In the genomic region with DNA sequence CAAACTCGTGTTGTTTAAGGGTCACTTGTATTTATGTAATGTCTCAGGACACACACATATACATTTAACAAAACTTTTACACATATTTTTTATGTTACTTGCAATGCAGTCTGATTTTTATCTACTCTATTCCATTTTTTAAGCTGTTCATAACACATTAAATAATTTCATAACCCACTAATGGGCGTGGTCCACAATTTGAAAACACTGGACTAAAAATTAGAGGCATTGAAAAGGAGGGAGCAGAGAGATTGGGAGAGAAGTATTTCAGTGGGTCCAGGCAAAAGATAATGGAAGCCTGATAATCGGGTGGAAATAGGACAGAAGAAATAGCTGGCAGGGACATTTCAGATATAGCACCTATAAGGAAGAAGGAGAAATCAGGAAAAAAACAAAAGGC, we compare ENCODE assay signal across 3 cellular contexts.
TF ChIP-seq lines count a peak whose summit lies in the region.

No MANE protein-coding gene starts in this region.

TF ChIP-seq in SK-N-SH, 30 proteins besides CTCF, POLR2A, EP300 and RAD21 (continued from another document):
- TF ChIP-seq TAF1 (IDR thresholded peaks at IDR 0.05; ENCODE audit: borderline replicate concordance, low read depth, low read length) (no peak), CHD2 (IDR thresholded peaks at IDR 0.05; ENCODE audit: low read length, partially characterized antibody) (no peak), SMC3 (IDR thresholded peaks at IDR 0.05; ENCODE audit: low read depth, low read length) (no peak), RXRA (IDR thresholded peaks at IDR 0.05; ENCODE audit: borderline replicate concordance, low read depth) (no peak), FOXJ3 (CRISPR knock-in tag; IDR thresholded peaks at IDR 0.05) (no peak), EZH2phosphoT487 (IDR thresholded peaks at IDR 0.05; ENCODE audit: borderline replicate concordance, low read depth) (no peak), GATA2 (CRISPR knock-in tag; IDR thresholded peaks at IDR 0.05) (no peak), USF2 (IDR thresholded peaks at IDR 0.05; ENCODE audit: borderline replicate concordance, low read depth, low read length) (no peak), TEAD4 (IDR thresholded peaks at IDR 0.05; ENCODE audit: borderline replicate concordance, insufficient read depth) (no peak), GABPA (IDR thresholded peaks at IDR 0.05; ENCODE audit: low read depth) (no peak), ELF1 (IDR thresholded peaks at IDR 0.05) (no peak)
- TF ChIP-seq, protein P1, sequence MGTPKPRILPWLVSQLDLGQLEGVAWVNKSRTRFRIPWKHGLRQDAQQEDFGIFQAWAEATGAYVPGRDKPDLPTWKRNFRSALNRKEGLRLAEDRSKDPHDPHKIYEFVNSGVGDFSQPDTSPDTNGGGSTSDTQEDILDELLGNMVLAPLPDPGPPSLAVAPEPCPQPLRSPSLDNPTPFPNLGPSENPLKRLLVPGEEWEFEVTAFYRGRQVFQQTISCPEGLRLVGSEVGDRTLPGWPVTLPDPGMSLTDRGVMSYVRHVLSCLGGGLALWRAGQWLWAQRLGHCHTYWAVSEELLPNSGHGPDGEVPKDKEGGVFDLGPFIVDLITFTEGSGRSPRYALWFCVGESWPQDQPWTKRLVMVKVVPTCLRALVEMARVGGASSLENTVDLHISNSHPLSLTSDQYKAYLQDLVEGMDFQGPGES (IDR thresholded peaks at IDR 0.05; ENCODE audit: low read depth, low read length) = no peak
- TF ChIP-seq, protein P2, sequence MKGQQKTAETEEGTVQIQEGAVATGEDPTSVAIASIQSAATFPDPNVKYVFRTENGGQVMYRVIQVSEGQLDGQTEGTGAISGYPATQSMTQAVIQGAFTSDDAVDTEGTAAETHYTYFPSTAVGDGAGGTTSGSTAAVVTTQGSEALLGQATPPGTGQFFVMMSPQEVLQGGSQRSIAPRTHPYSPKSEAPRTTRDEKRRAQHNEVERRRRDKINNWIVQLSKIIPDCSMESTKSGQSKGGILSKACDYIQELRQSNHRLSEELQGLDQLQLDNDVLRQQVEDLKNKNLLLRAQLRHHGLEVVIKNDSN (IDR thresholded peaks at IDR 0.05; ENCODE audit: borderline replicate concordance, low read depth) = no peak

TF ChIP-seq in SK-N-SH treated with all-trans-retinoic acid at 6 μM for 48 hours, 23 proteins besides CTCF, POLR2A, EP300 and RAD21:
- TF ChIP-seq ZFP3 (CRISPR knock-in tag; IDR thresholded peaks at IDR 0.05) = no peak
- TF ChIP-seq ZNF70 (CRISPR knock-in tag; IDR thresholded peaks at IDR 0.05) = no peak
- no peak for TF ChIP-seq ZNF8 (CRISPR knock-in tag; IDR thresholded peaks at IDR 0.05)
- no peak for TF ChIP-seq GLIS3 (CRISPR knock-in tag; IDR thresholded peaks at IDR 0.05)
- TF ChIP-seq PATZ1 (CRISPR knock-in tag; IDR thresholded peaks at IDR 0.05; ENCODE audit: borderline replicate concordance) = no peak
- TF ChIP-seq, protein P3, sequence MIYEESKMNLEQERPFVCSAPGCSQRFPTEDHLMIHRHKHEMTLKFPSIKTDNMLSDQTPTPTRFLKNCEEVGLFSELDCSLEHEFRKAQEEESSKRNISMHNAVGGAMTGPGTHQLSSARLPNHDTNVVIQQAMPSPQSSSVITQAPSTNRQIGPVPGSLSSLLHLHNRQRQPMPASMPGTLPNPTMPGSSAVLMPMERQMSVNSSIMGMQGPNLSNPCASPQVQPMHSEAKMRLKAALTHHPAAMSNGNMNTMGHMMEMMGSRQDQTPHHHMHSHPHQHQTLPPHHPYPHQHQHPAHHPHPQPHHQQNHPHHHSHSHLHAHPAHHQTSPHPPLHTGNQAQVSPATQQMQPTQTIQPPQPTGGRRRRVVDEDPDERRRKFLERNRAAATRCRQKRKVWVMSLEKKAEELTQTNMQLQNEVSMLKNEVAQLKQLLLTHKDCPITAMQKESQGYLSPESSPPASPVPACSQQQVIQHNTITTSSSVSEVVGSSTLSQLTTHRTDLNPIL (CRISPR knock-in tag; IDR thresholded peaks at IDR 0.05; ENCODE audit: low read depth) = no peak
- no peak for TF ChIP-seq TCF4 (CRISPR knock-in tag; IDR thresholded peaks at IDR 0.05; ENCODE audit: borderline replicate concordance)
- no peak for TF ChIP-seq ARNTL (CRISPR knock-in tag; IDR thresholded peaks at IDR 0.05; ENCODE audit: borderline replicate concordance, low read depth)
- TF ChIP-seq ESRRG (CRISPR knock-in tag; IDR thresholded peaks at IDR 0.05) = no peak
- TF ChIP-seq ZC3H10 (CRISPR knock-in tag; IDR thresholded peaks at IDR 0.05) = no peak
- no peak for TF ChIP-seq RARB (CRISPR knock-in tag; IDR thresholded peaks at IDR 0.05)
- no peak for TF ChIP-seq ZFP30 (CRISPR knock-in tag; IDR thresholded peaks at IDR 0.05)
- TF ChIP-seq PPARA (CRISPR knock-in tag; IDR thresholded peaks at IDR 0.05; ENCODE audit: borderline replicate concordance) = no peak
- TF ChIP-seq, protein P4, sequence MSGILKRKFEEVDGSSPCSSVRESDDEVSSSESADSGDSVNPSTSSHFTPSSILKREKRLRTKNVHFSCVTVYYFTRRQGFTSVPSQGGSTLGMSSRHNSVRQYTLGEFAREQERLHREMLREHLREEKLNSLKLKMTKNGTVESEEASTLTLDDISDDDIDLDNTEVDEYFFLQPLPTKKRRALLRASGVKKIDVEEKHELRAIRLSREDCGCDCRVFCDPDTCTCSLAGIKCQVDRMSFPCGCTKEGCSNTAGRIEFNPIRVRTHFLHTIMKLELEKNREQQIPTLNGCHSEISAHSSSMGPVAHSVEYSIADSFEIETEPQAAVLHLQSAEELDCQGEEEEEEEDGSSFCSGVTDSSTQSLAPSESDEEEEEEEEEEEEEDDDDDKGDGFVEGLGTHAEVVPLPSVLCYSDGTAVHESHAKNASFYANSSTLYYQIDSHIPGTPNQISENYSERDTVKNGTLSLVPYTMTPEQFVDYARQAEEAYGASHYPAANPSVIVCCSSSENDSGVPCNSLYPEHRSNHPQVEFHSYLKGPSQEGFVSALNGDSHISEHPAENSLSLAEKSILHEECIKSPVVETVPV (CRISPR knock-in tag; IDR thresholded peaks at IDR 0.05) = no peak

TF ChIP-seq in HEK293, 187 proteins besides CTCF, POLR2A, EP300 and RAD21:
- TF ChIP-seq, protein P5, sequence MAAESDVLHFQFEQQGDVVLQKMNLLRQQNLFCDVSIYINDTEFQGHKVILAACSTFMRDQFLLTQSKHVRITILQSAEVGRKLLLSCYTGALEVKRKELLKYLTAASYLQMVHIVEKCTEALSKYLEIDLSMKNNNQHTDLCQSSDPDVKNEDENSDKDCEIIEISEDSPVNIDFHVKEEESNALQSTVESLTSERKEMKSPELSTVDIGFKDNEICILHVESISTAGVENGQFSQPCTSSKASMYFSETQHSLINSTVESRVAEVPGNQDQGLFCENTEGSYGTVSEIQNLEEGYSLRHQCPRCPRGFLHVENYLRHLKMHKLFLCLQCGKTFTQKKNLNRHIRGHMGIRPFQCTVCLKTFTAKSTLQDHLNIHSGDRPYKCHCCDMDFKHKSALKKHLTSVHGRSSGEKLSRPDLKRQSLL (tag by site-specific recombination; IDR thresholded peaks at IDR 0.05) = no peak
- TF ChIP-seq, protein P6, sequence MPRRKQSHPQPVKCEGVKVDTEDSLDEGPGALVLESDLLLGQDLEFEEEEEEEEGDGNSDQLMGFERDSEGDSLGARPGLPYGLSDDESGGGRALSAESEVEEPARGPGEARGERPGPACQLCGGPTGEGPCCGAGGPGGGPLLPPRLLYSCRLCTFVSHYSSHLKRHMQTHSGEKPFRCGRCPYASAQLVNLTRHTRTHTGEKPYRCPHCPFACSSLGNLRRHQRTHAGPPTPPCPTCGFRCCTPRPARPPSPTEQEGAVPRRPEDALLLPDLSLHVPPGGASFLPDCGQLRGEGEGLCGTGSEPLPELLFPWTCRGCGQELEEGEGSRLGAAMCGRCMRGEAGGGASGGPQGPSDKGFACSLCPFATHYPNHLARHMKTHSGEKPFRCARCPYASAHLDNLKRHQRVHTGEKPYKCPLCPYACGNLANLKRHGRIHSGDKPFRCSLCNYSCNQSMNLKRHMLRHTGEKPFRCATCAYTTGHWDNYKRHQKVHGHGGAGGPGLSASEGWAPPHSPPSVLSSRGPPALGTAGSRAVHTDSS (tag by site-specific recombination; IDR thresholded peaks at IDR 0.05) = peak; percentile 1; the same call in 1 of the 2 replicates
- TF ChIP-seq PATZ1 (tag by site-specific recombination; IDR thresholded peaks at IDR 0.05) (no peak), REPIN1 (tag by site-specific recombination; IDR thresholded peaks at IDR 0.05; ENCODE audit: low read depth) (no peak)
